20 cellular contexts compared by ENCODE assay signal in the genomic region with DNA sequence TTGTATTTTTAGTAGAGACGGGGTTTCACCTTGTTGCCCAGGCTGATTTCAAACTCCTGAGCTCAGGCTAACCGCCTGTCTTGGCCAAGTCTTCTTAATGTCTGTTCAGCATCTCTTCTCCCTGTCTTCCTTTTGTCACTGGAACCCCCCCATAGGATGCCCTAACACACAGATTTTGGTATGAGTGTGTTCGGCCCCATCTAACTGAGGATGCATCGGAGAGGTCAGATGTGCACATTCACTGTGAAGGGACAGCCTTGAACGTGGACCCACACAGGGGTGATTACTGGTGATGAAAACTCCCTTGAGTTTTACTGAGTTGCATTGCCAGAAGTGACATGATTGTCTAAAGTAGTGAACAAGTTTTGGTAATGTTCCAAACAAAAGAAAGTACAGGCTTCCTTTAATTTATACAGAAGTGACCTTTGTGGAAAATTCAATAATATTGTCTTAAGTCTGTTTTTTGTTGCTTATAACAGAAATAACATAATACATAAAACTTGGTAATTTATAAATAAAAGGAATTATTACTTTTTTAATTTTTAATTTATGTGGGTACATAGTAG. TPM values are rescaled to one million over a fixed set of nuclear protein-coding genes. Genes with fewer than 3 reads are reported as not detected.
DNase-seq lines count a peak whose midpoint lies in the region; ATAC-seq, FAIRE-seq and TF ChIP-seq lines count a peak whose summit lies in the region.
"Had no signal": no experiment of that assay in that cellular context is flagged by ENCODE, and none has a peak within 500 bp of the region (broad histone marks: within the 10 kb centered on the region; RNA-seq: fewer than 3 reads in every experiment).

No MANE protein-coding gene starts in this region.

- POLR2A ChIA-PET in GM12878 (lab: Charles Lee): interaction anchor here (0.6 kb wide), 1 partner anchor 541 kb away, joined by 3 read pairs; no protein-coding TSS in a partner anchor

- H3K4me3 ChIP-seq in GM23338 (no peak overlapping the region), GM12878 (no peak overlapping the region), neuronal stem cell (ENCODE audit: low read length in 2 of 2) (no peak overlapping the region), lower lobe of right lung (no peak overlapping the region)
- H3K4me3 ChIP-seq: BLaER1 had no signal

- H3K4me3 Mint-ChIP-seq in GM23338: no peak overlapping the region
- H3K4me3 Mint-ChIP-seq in stimulated activated naive B cell treated with anti-CD40 and anti-IgM and Interleukin-4, amounts not matched to agents 10 μg/mL and 1 μg/mL and 100 μg/mL, for 72 hours: no peak overlapping the region
- H3K4me3 Mint-ChIP-seq: CD14-positive monocyte; CD4-positive, alpha-beta memory T cell; H9 had no signal

- 80% methylated on average over 5 of the region's 5 CpGs for WGBS in GM12878 (ENCODE audit: insufficient coverage, insufficient replicate concordance, low lambda C conversion rate, missing lambda C conversion rate)
- WGBS in neuronal stem cell (ENCODE audit: extremely low coverage in 2 of 2, insufficient read length in 2 of 2, insufficient replicate concordance in 1 of 2), 2 donors: no CpG with 5 or more reads among the region's 5 CpGs

- no peaks in the 10 kb centered on the region for H3K36me3 Mint-ChIP-seq in GM23338 (ENCODE audit: low read depth)
- no peaks in the 10 kb centered on the region for H3K36me3 Mint-ChIP-seq in stimulated activated naive B cell treated with anti-CD40 and anti-IgM and Interleukin-4, amounts not matched to agents 10 μg/mL and 1 μg/mL and 100 μg/mL, for 72 hours
- H3K36me3 Mint-ChIP-seq: CD14-positive monocyte; CD4-positive, alpha-beta memory T cell had no signal

- H3K27me3 Mint-ChIP-seq in GM23338 (ENCODE audit: insufficient read depth, low read depth, poor library complexity): no peaks in the 10 kb centered on the region
- H3K27me3 Mint-ChIP-seq in stimulated activated naive B cell treated with anti-CD40 and anti-IgM and Interleukin-4, amounts not matched to agents 10 μg/mL and 1 μg/mL and 100 μg/mL, for 72 hours: no peaks in the 10 kb centered on the region
- H3K27me3 Mint-ChIP-seq: CD4-positive, alpha-beta memory T cell had no signal

- H3K4me2 ChIP-seq in GM23338: no peak overlapping the region
- H3K4me2 ChIP-seq in GM12878 (ENCODE audit: control insufficient read depth, insufficient read depth): no peak overlapping the region
- no peak overlapping the region for H3K4me2 ChIP-seq in neuronal stem cell (ENCODE audit: insufficient read depth, low read length, poor library complexity, severe bottlenecking)
- H3K4me2 ChIP-seq: BLaER1 had no signal

- H3K4me1 ChIP-seq in GM23338 (ENCODE audit: insufficient read depth) (no peaks in the 10 kb centered on the region), GM12878 (ENCODE audit: control insufficient read depth, insufficient read depth, low read length) (no peaks in the 10 kb centered on the region), neuronal stem cell (ENCODE audit: control insufficient read depth in 2 of 2, insufficient read depth in 1 of 2, low read depth in 1 of 2, low read length in 2 of 2) (peaks cover 2 to 5% of the 10 kb centered on the region in 2 donors), lower lobe of right lung (peaks cover 28% of the 10 kb centered on the region)
- H3K4me1 ChIP-seq: BLaER1 had no signal

- no peak overlapping the region for H3K14ac ChIP-seq in neuronal stem cell (ENCODE audit: low read length)

- H3K27me3 ChIP-seq in GM23338 (ENCODE audit: insufficient read depth): no peaks in the 10 kb centered on the region
- no peaks in the 10 kb centered on the region for H3K27me3 ChIP-seq in GM12878 (replicated peaks in 1 of 2; ENCODE audit: control insufficient read depth in 2 of 2, insufficient read depth in 2 of 2, low read length in 1 of 2)
- no peaks in the 10 kb centered on the region for H3K27me3 ChIP-seq in neuronal stem cell (ENCODE audit: control insufficient read depth in 3 of 3, insufficient read depth in 3 of 3, low read depth in 1 of 3, low read length in 3 of 3)
- H3K27me3 ChIP-seq in lower lobe of right lung (ENCODE audit: low read depth): no peaks in the 10 kb centered on the region
- H3K27me3 ChIP-seq: BLaER1 had no signal

- no peak for TF ChIP-seq CTCF in GM23338 (conservative IDR thresholded peaks at IDR 0.05; ENCODE audit: low read depth in 2 of 2)
- TF ChIP-seq CTCF in GM12878 (IDR thresholded peaks at IDR 0.05 in 2 of 3, conservative IDR thresholded peaks at IDR 0.05 in 1 of 3; ENCODE audit: control insufficient read depth in 2 of 3, extremely low read depth in 1 of 3, insufficient read depth in 1 of 3, low read depth in 3 of 3, low read length in 3 of 3): no peak
- TF ChIP-seq CTCF in lower lobe of right lung (IDR thresholded peaks at IDR 0.05): no peak

- H2BK5ac ChIP-seq in neuronal stem cell (ENCODE audit: low read length): no peak overlapping the region

- no peak overlapping the region for H3K9ac ChIP-seq in GM12878 (ENCODE audit: control insufficient read depth, insufficient read depth, low read length)
- H3K9ac ChIP-seq in neuronal stem cell (ENCODE audit: low read depth, low read length, poor library complexity): no peak overlapping the region
- H3K9ac ChIP-seq: BLaER1 had no signal

- TF ChIP-seq POLR2A in GM12878 (IDR thresholded peaks at IDR 0.05; ENCODE audit: low read depth, low read length): no peak

- no peak overlapping the region for H3K23ac ChIP-seq in neuronal stem cell (ENCODE audit: low read depth, low read length, poor library complexity)

- H2BK15ac ChIP-seq in neuronal stem cell (ENCODE audit: low read length): no peak overlapping the region

- no peak overlapping the region for H4K8ac ChIP-seq in neuronal stem cell (ENCODE audit: low read depth, low read length)

- CTCF ChIA-PET in GM12878 (lab: Yijun Ruan, JAX): interaction anchor here (0.6 kb wide), 1 partner anchor 32 kb away, joined by 3 read pairs; no protein-coding TSS in a partner anchor

- SMC1A ChIA-PET in GM12878 (lab: Charles Lee; ENCODE audit: uncharacterized antibody, unreplicated experiment): interaction anchor here (3.7 kb wide), 1 partner anchor 8 kb away, joined by 10 read pairs; no protein-coding TSS in a partner anchor

- H3K36me3 ChIP-seq in GM23338 (ENCODE audit: insufficient read depth): no peaks in the 10 kb centered on the region
- H3K36me3 ChIP-seq in GM12878 (ENCODE audit: control insufficient read depth in 2 of 2, insufficient read depth in 2 of 2, low read length in 1 of 2): no peaks in the 10 kb centered on the region
- H3K36me3 ChIP-seq in neuronal stem cell (replicated peaks in 1 of 2; ENCODE audit: control insufficient read depth in 2 of 2, insufficient read depth in 2 of 2, low read length in 2 of 2): no peaks in the 10 kb centered on the region
- no peaks in the 10 kb centered on the region for H3K36me3 ChIP-seq in lower lobe of right lung
- H3K36me3 ChIP-seq: BLaER1 had no signal

- in situ Hi-C loops in GM12878 (cut with MboI): no loop called here

- TF ChIP-seq EP300 in GM12878 (IDR thresholded peaks at IDR 0.05; ENCODE audit: borderline replicate concordance in 1 of 2, control insufficient read depth in 1 of 2, low read depth in 2 of 2, low read length in 2 of 2): no peak

- H4K91ac ChIP-seq in neuronal stem cell (ENCODE audit: low read depth, low read length, poor library complexity): no peak overlapping the region

- no peaks in the 10 kb centered on the region for H3K79me2 ChIP-seq in GM23338 (replicated peaks; ENCODE audit: insufficient read depth)
- H3K79me2 ChIP-seq in GM12878 (ENCODE audit: control insufficient read depth, insufficient read depth, low read length): no peaks in the 10 kb centered on the region

- BruUV-seq in GM12878 (replicated peaks; lab: Mats Ljungman, UMichigan): no TSS peak

- no peak overlapping the region for H3K4ac ChIP-seq in neuronal stem cell (ENCODE audit: low read length)

- no peaks in the 10 kb centered on the region for H3F3A ChIP-seq in GM23338 (replicated peaks; ENCODE audit: low read depth)

- H3K4me1 Mint-ChIP-seq in GM23338: peaks cover 3% of the 10 kb centered on the region; the same call in 1 of the 3 replicates
- peaks cover 22 to 29% of the 10 kb centered on the region in 2 donors for H3K4me1 Mint-ChIP-seq in stimulated activated naive B cell treated with anti-CD40 and anti-IgM and Interleukin-4, amounts not matched to agents 10 μg/mL and 1 μg/mL and 100 μg/mL, for 72 hours

- DNase-seq in GM23338 (ENCODE audit: low spot score) (no peak), GM12878 (ENCODE audit: low read depth, low spot score) (no peak), neuronal stem cell (ENCODE audit: low spot score) (no peak), GDM1 (lab: John Stamatoyannopoulos, UW) (no peak), germinal center (ENCODE audit: low spot score) (no peak), lower lobe of right lung (no peak), NOMO-1 treated with dmso at 0.1 percent for 144 hours (lab: John Stamatoyannopoulos, UW; ENCODE audit: unreplicated experiment) (no peak)
- DNase-seq in stimulated activated naive B cell treated with anti-CD40 and anti-IgM and Interleukin-4, amounts not matched to agents 10 μg/mL and 1 μg/mL and 100 μg/mL, for 72 hours: no peak
- DNase-seq: AML-193; Calu3; CD4-positive, alpha-beta memory T cell; DMS53; DND-41; EL; H9; KG1 had no signal

- H3K9me3 Mint-ChIP-seq in GM23338: no peaks in the 10 kb centered on the region
- no peaks in the 10 kb centered on the region for H3K9me3 Mint-ChIP-seq in stimulated activated naive B cell treated with anti-CD40 and anti-IgM and Interleukin-4, amounts not matched to agents 10 μg/mL and 1 μg/mL and 100 μg/mL, for 72 hours
- H3K9me3 Mint-ChIP-seq: CD14-positive monocyte; CD4-positive, alpha-beta memory T cell; H9 had no signal

- no peaks in the 10 kb centered on the region for H3K9me2 ChIP-seq in GM23338 (ENCODE audit: insufficient read depth)

- no peaks in the 10 kb centered on the region for H3K9me3 ChIP-seq in GM12878 (replicated peaks; ENCODE audit: control insufficient read depth, insufficient read depth, low read length)
- no peaks in the 10 kb centered on the region for H3K9me3 ChIP-seq in neuronal stem cell (replicated peaks in 1 of 2; ENCODE audit: control insufficient read depth in 2 of 2, insufficient read depth in 1 of 2, low read depth in 1 of 2, low read length in 2 of 2)
- H3K9me3 ChIP-seq in lower lobe of right lung: no peaks in the 10 kb centered on the region
- H3K9me3 ChIP-seq: BLaER1 had no signal

- no peak overlapping the region for H2AK5ac ChIP-seq in neuronal stem cell (ENCODE audit: low read depth, low read length)

- intact Hi-C loops in GM12878 (cut with micrococcal nuclease; ENCODE audit: unreplicated experiment): no loop called here
- intact Hi-C loops in lower lobe of right lung (cut with DNase I): no loop called here

- H2AFZ ChIP-seq in GM23338: peak overlapping the region; percentile 66; the same call in 1 of the 2 replicates
- H2AFZ ChIP-seq in GM12878 (ENCODE audit: control insufficient read depth, low read depth, low read length): no peak overlapping the region
- H2AFZ ChIP-seq in neuronal stem cell (ENCODE audit: low read length): no peak overlapping the region

- no peaks in the 10 kb centered on the region for H3K79me1 ChIP-seq in neuronal stem cell (ENCODE audit: low read depth, low read length)

- H4K20me1 ChIP-seq in GM23338 (replicated peaks; ENCODE audit: insufficient read depth) (no peaks in the 10 kb centered on the region), GM12878 (ENCODE audit: control insufficient read depth, insufficient read depth) (no peaks in the 10 kb centered on the region)
- H4K20me1 ChIP-seq: BLaER1 had no signal

- H3K27ac ChIP-seq in GM23338 (ENCODE audit: low read depth) (no peak overlapping the region), GM12878 (ENCODE audit: control insufficient read depth, insufficient read depth) (no peak overlapping the region), neuronal stem cell (replicated peaks; ENCODE audit: low read length) (no peak overlapping the region), lower lobe of right lung (no peak overlapping the region)
- H3K27ac ChIP-seq: BLaER1 had no signal

- H3K27ac Mint-ChIP-seq in GM23338: no peak overlapping the region
- H3K27ac Mint-ChIP-seq in stimulated activated naive B cell treated with anti-CD40 and anti-IgM and Interleukin-4, amounts not matched to agents 10 μg/mL and 1 μg/mL and 100 μg/mL, for 72 hours: peak overlapping the region; percentile 7
- H3K27ac Mint-ChIP-seq: CD14-positive monocyte; CD4-positive, alpha-beta memory T cell; H9 had no signal

- peak overlapping the region; percentile 73 for H2BK12ac ChIP-seq in neuronal stem cell (ENCODE audit: low read length)

- ATAC-seq in GM23338 (no peak), GM12878 (no peak), lower lobe of right lung (no peak)
- ATAC-seq in stimulated activated naive B cell treated with anti-CD40 and anti-IgM and Interleukin-4, amounts not matched to agents 10 μg/mL and 1 μg/mL and 100 μg/mL, for 72 hours (replicated peaks): no peak

- FAIRE-seq in GM12878 (lab: Jason Lieb, UNC): no peak
- FAIRE-seq: A204.1, H1 had no signal

- no peak overlapping the region for H3K18ac ChIP-seq in neuronal stem cell (ENCODE audit: low read length)

- TF ChIP-seq RAD21 in GM12878 (IDR thresholded peaks at IDR 0.05; ENCODE audit: insufficient read depth, low read depth, low read length): no peak

- RAD21 ChIA-PET in GM12878 (lab: Charles Lee; ENCODE audit: unreplicated experiment): no interaction called here

- H2BK120ac ChIP-seq in neuronal stem cell (ENCODE audit: low read depth, low read length): no peak overlapping the region

RNA-seq across cellular contexts. Expression of gene NCOA3, which starts 40.5 kb away (rescaled TPM):
- total RNA-seq in GM23338 (2014; rRNA removed; shearing (Covaris generic)): 20.6 and 25.8 TPM in 2 replicates
- polyA plus RNA-seq in GM23338 (2016; fragmentation: Nextera tagmentation; extraction: Ambion mirVana) (6.6 and 6.7 TPM in 2 replicates), GM12878 (2011; rRNA removed) (92.6 and 114 TPM in 2 replicates), GM12878 (2014; fragmentation: Illumina TruSeq; extraction: Trizol) (78.2 and 94.6 TPM in 2 replicates), GM12878 (2014; fragmentation: Nextera tagmentation; extraction: Ambion mirVana) (10 to 100 TPM; 16.9 to 18.0 TPM), GM12878 (2014; rRNA removed) (62.4 and 66.0 TPM in 2 replicates), GM12878 (2016; fragmentation: Nextera tagmentation; extraction: Ambion mirVana) (10 to 100 TPM; 68.1 to 69.1 TPM)
- total RNA-seq in GM12878 (2013; cell fraction: nucleolus; rRNA removed): 241 and 256 TPM in 2 replicates
- total RNA-seq in GM12878 (2014; rRNA removed) (82.4 and 88.7 TPM in 2 replicates), GM12878 (2014; rRNA removed; fragmentation: Illumina TruSeq; extraction: Trizol) (95.3 and 95.8 TPM in 2 replicates), GM12878 (2021) (87.4 and 96.2 TPM in 2 replicates), lower lobe of right lung (42.1 TPM)
- 30.3 TPM for polyA plus RNA-seq in GM12878 (2011; ENCODE audit: low read depth)
- polyA plus RNA-seq in GM12878 (2011; cell fraction: cytosol; rRNA removed): 60.3 and 60.4 TPM in 2 replicates
- polyA plus RNA-seq in GM12878 (2011; cell fraction: nucleus; rRNA removed): 89.9 and 95.2 TPM in 2 replicates
- polyA plus RNA-seq in GM12878 (2012): 38.3 and 50.2 TPM in 2 replicates
- 126 and 138 TPM in 2 replicates for polyA minus RNA-seq in GM12878 (2011; rRNA and poly(A)+ RNA removed)
- 52.3 and 52.4 TPM in 2 replicates for polyA minus RNA-seq in GM12878 (2011; cell fraction: cytosol; rRNA and poly(A)+ RNA removed)
- 48.2 and 66.5 TPM in 2 replicates for polyA minus RNA-seq in GM12878 (2011; cell fraction: nucleus; rRNA and poly(A)+ RNA removed)
- 12.4 TPM for polyA plus RNA-seq in neuronal stem cell (2013, experiment 1 of 2)
- 13.0 TPM for polyA plus RNA-seq in neuronal stem cell (2013, experiment 2 of 2)
